In genomic region chr13:93259527-93260080, GRCh38 we compare ENCODE assay signal across 22 cellular contexts. TPM values are rescaled to one million over a fixed set of nuclear protein-coding genes. Genes with fewer than 3 reads are reported as not detected.
DNase-seq lines count a peak whose midpoint lies in the region; ATAC-seq, FAIRE-seq and TF ChIP-seq lines count a peak whose summit lies in the region.
"Had no signal": no experiment of that assay in that cellular context is flagged by ENCODE, and none has a peak within 500 bp of the region (broad histone marks: within the 10 kb centered on the region; RNA-seq: fewer than 3 reads in every experiment).

No MANE protein-coding gene starts in this region.

- in situ Hi-C loops in HepG2 (cut with HindIII; ENCODE audit: extremely low pct_ligation_motif_present, low pct_unique_long_range_greater_than_20kb) = no loop called here

- TF ChIP-seq CTCF in HepG2 (CRISPR knock-in tag; IDR thresholded peaks at IDR 0.05) = no peak
- no peak for TF ChIP-seq CTCF in right lobe of liver (IDR thresholded peaks at IDR 0.05)
- TF ChIP-seq CTCF in astrocyte (IDR thresholded peaks at IDR 0.05; ENCODE audit: insufficient read depth, low read depth, low read length) = no peak

- TF ChIP-seq POLR2A in HepG2 (IDR thresholded peaks at IDR 0.05; ENCODE audit: insufficient read depth in 1 of 2, low read depth in 2 of 2, low read length in 2 of 2) = no peak
- TF ChIP-seq POLR2A in right lobe of liver (IDR thresholded peaks at IDR 0.05) = no peak

- no TSS peak for BruUV-seq in HepG2 (replicated peaks; lab: Mats Ljungman, UMichigan)

- H2AFZ ChIP-seq in HepG2 (ENCODE audit: low read length) (no peak overlapping the region), astrocyte (ENCODE audit: low read depth, low read length) (no peak overlapping the region)

- intact Hi-C loops in HepG2 (cut with micrococcal nuclease; ENCODE audit: unreplicated experiment) (no loop called here), right lobe of liver (cut with DNase I) (no loop called here)

- H3K36me3 ChIP-seq in HepG2 (replicated peaks in 1 of 2; ENCODE audit: control insufficient read depth in 1 of 2, insufficient read depth in 2 of 2, low read length in 2 of 2) (no peaks in the 10 kb centered on the region), right lobe of liver (no peaks in the 10 kb centered on the region), astrocyte (ENCODE audit: insufficient read depth, low read length) (no peaks in the 10 kb centered on the region)

- FAIRE-seq in HepG2 (lab: Jason Lieb, UNC) = no peak
- FAIRE-seq in astrocyte (lab: Jason Lieb, UNC) = no peak
- FAIRE-seq: HTR-8/SVneo, RCC 7860 had no signal

- POLR2A ChIA-PET in HepG2 (lab: Yijun Ruan, JAX) = interaction anchor here (1.3 to 2.8 kb wide), 2 partner anchors 10 to 11 kb away, joined by 3 to 15 read pairs; no protein-coding TSS in a partner anchor

- no peak for TF ChIP-seq EP300 in HepG2 (IDR thresholded peaks at IDR 0.05; ENCODE audit: low read depth in 2 of 2, low read length in 2 of 2)
- TF ChIP-seq EP300 in HepG2 (CRISPR knock-in tag; IDR thresholded peaks at IDR 0.05; ENCODE audit: borderline replicate concordance) = no peak

- no peaks in the 10 kb centered on the region for H3K9me3 Mint-ChIP-seq in astrocyte (ENCODE audit: unreplicated experiment)
- H3K9me3 Mint-ChIP-seq: HFFc6 had no signal

- H3K4me2 ChIP-seq in HepG2 (ENCODE audit: low read depth, low read length) (no peak overlapping the region), astrocyte (ENCODE audit: low read length) (no peak overlapping the region)

- no peak overlapping the region for H3K9ac ChIP-seq in HepG2 (ENCODE audit: insufficient read depth, low read depth, low read length)
- H3K9ac ChIP-seq in astrocyte (ENCODE audit: low read length) = no peak overlapping the region

- peaks cover 27% of the 10 kb centered on the region for H3K79me2 ChIP-seq in HepG2 (ENCODE audit: insufficient read depth, low read length)
- peaks cover 26% of the 10 kb centered on the region for H3K79me2 ChIP-seq in astrocyte (ENCODE audit: insufficient read depth, low read length)

- H3K36me3 Mint-ChIP-seq in astrocyte (ENCODE audit: low read depth, unreplicated experiment) = peaks cover 2% of the 10 kb centered on the region
- H3K36me3 Mint-ChIP-seq: CD4-positive, CD25-positive, alpha-beta regulatory T cell; IgD-negative memory B cell had no signal

- ATAC-seq in HepG2 (no peak), right lobe of liver (no peak), HG03159 (IDR thresholded peaks at IDR 0.05; ENCODE audit: unreplicated experiment) (no peak), HG02588 (IDR thresholded peaks at IDR 0.05; ENCODE audit: unreplicated experiment) (no peak), HG02870 (IDR thresholded peaks at IDR 0.05; ENCODE audit: unreplicated experiment) (no peak)
- ATAC-seq: Right ventricle myocardium inferior had no signal

- no peak for TF ChIP-seq RAD21 in HepG2 (CRISPR knock-in tag; IDR thresholded peaks at IDR 0.05)

- CTCF ChIA-PET in HepG2 (lab: Yijun Ruan, JAX; ENCODE audit: low intra/inter-chr PET ratio, low total read pairs) = no interaction called here

- H3K4me3 Mint-ChIP-seq in astrocyte (ENCODE audit: unreplicated experiment) = no peak overlapping the region
- H3K4me3 Mint-ChIP-seq: CD4-positive, CD25-positive, alpha-beta regulatory T cell; HFFc6; IgD-negative memory B cell had no signal

- H3K4me1 ChIP-seq in HepG2 (ENCODE audit: insufficient read depth, low read length) (peaks cover 14% of the 10 kb centered on the region; the same call in 1 of the 2 replicates), right lobe of liver (no peaks in the 10 kb centered on the region), astrocyte (ENCODE audit: insufficient read depth, low read length) (peaks cover 25% of the 10 kb centered on the region)

- H3K27me3 Mint-ChIP-seq in astrocyte (ENCODE audit: low read depth, unreplicated experiment) = no peaks in the 10 kb centered on the region
- H3K27me3 Mint-ChIP-seq: CD4-positive, CD25-positive, alpha-beta regulatory T cell; IgD-negative memory B cell had no signal

- DNase-seq in HepG2 (ENCODE audit: low spot score) (no peak), right lobe of liver (no peak), astrocyte (ENCODE audit: low read depth) (peak; percentile 29), fibroblast of gingiva (ENCODE audit: low read depth) (peak; percentile 30), Ammon's horn (ENCODE audit: low spot score) (no peak)
- DNase-seq: 8988T; CD4-positive, CD25-positive, alpha-beta regulatory T cell; EL; HFFc6; NCI-H1694; NCI-H2081 treated with DMSO at 0.1 percent for 48 hours; NCI-H2171 treated with DMSO at 0.1 percent for 48 hours; NCI-H446; NCI-H526 treated with DMSO at 0.1 percent for 48 hours; OCI-M1 had no signal

- no peaks in the 10 kb centered on the region for H3K9me3 ChIP-seq in HepG2 (ENCODE audit: low read length)
- no peaks in the 10 kb centered on the region for H3K9me3 ChIP-seq in right lobe of liver
- no peaks in the 10 kb centered on the region for H3K9me3 ChIP-seq in astrocyte (ENCODE audit: insufficient read depth, low read depth, low read length)

- no peak overlapping the region for H3K4me3 ChIP-seq in HepG2 (replicated peaks in 1 of 3; ENCODE audit: insufficient read depth in 1 of 3, low read depth in 2 of 3, low read length in 3 of 3)
- H3K4me3 ChIP-seq in right lobe of liver = no peak overlapping the region
- no peak overlapping the region for H3K4me3 ChIP-seq in astrocyte (ENCODE audit: insufficient read depth, low read depth, low read length)

- no peak overlapping the region for H3K27ac Mint-ChIP-seq in astrocyte (ENCODE audit: unreplicated experiment)
- H3K27ac Mint-ChIP-seq: HFFc6, IgD-negative memory B cell had no signal

- H3K4me1 Mint-ChIP-seq in astrocyte (ENCODE audit: low read depth, unreplicated experiment) = peaks cover 29% of the 10 kb centered on the region
- H3K4me1 Mint-ChIP-seq: CD4-positive, CD25-positive, alpha-beta regulatory T cell; IgD-negative memory B cell had no signal

- H3K27ac ChIP-seq in HepG2 (ENCODE audit: extremely low read length, insufficient read depth, low read length) (no peak overlapping the region), right lobe of liver (no peak overlapping the region), astrocyte (ENCODE audit: low read depth, low read length) (no peak overlapping the region)

- H4K20me1 ChIP-seq in HepG2 (ENCODE audit: insufficient read depth, low read length) = no peaks in the 10 kb centered on the region
- H4K20me1 ChIP-seq in astrocyte (ENCODE audit: insufficient read depth, low read length) = peaks cover 4% of the 10 kb centered on the region

- H3K27me3 ChIP-seq in HepG2 (ENCODE audit: control insufficient read depth in 1 of 2, insufficient read depth in 2 of 2, low read length in 2 of 2) = no peaks in the 10 kb centered on the region
- H3K27me3 ChIP-seq in right lobe of liver = no peaks in the 10 kb centered on the region
- H3K27me3 ChIP-seq in astrocyte (ENCODE audit: insufficient read depth, low read length) = no peaks in the 10 kb centered on the region

TF ChIP-seq in HepG2, 621 proteins besides CTCF, POLR2A, EP300 and RAD21:
- TF ChIP-seq ZNF3 (CRISPR knock-in tag; IDR thresholded peaks at IDR 0.05) = no peak
- TF ChIP-seq CEBPB (IDR thresholded peaks at IDR 0.05; ENCODE audit: borderline replicate concordance, low read depth, low read length) = peak; percentile 17; the same call in 1 of the 2 replicates
- TF ChIP-seq TCF7 (IDR thresholded peaks at IDR 0.05; ENCODE audit: low read depth) = no peak

RNA-seq across cellular contexts. Expression of gene GPC6, which starts 33.0 kb away (rescaled TPM):
- total RNA-seq in HepG2 (2016; rRNA removed; fragmentation: Illumina TruSeq; extraction: Trizol) (27.5 and 33.9 TPM in 2 replicates), right lobe of liver (10 to 100 TPM; 18.6 to 30.1 (median 20.2) TPM), astrocyte (63.0 and 81.8 TPM in 2 replicates)
- 1.9 and 2.6 TPM in 2 replicates for total RNA-seq in HepG2 (2016; cell fraction: cytosol; rRNA removed; fragmentation: Illumina TruSeq; extraction: Trizol; ENCODE audit: low read depth)
- total RNA-seq in HepG2 (2016; cell fraction: insoluble cytoplasmic fraction; rRNA removed; fragmentation: Illumina TruSeq; extraction: Trizol) = 27.2 and 30.7 TPM in 2 replicates
- total RNA-seq in HepG2 (2016; cell fraction: membrane; rRNA removed; fragmentation: Illumina TruSeq; extraction: Trizol) = 7.7 and 8.3 TPM in 2 replicates
- 51.7 and 53.0 TPM in 2 replicates for total RNA-seq in HepG2 (2016; cell fraction: nucleus; rRNA removed; fragmentation: Illumina TruSeq; extraction: Trizol)
- polyA plus RNA-seq in HepG2 (2011; rRNA removed) = 21.5 and 24.5 TPM in 2 replicates
- polyA plus RNA-seq in HepG2 (2011; cell fraction: cytosol; rRNA removed) = 21.3 and 23.6 TPM in 2 replicates
- polyA plus RNA-seq in HepG2 (2011; cell fraction: nucleus; rRNA removed) = 7.3 and 7.7 TPM in 2 replicates
- 11.9 and 20.2 TPM in 2 replicates for polyA plus RNA-seq in HepG2 (2012)
- 1.4 and 1.8 TPM in 2 replicates for polyA plus RNA-seq in HepG2 (2016; cell fraction: cytosol; fragmentation: Illumina TruSeq; extraction: Trizol; ENCODE audit: low read depth)
- polyA plus RNA-seq in HepG2 (2016; cell fraction: insoluble cytoplasmic fraction; fragmentation: Illumina TruSeq; extraction: Trizol; ENCODE audit: low read depth) = 16.0 and 18.2 TPM in 2 replicates
- 3.6 and 3.9 TPM in 2 replicates for polyA plus RNA-seq in HepG2 (2016; cell fraction: membrane; fragmentation: Illumina TruSeq; extraction: Trizol; ENCODE audit: low read depth)
- 24.9 and 25.5 TPM in 2 replicates for polyA plus RNA-seq in HepG2 (2016; cell fraction: nucleus; fragmentation: Illumina TruSeq; extraction: Trizol; ENCODE audit: insufficient read depth, low read depth)
- polyA minus RNA-seq in HepG2 (2011; rRNA and poly(A)+ RNA removed; ENCODE audit: low replicate concordance) = 0.07 and 66.7 TPM in 2 replicates
- 71.6 and 82.5 TPM in 2 replicates for polyA minus RNA-seq in HepG2 (2011; cell fraction: cytosol; rRNA and poly(A)+ RNA removed)
- polyA minus RNA-seq in HepG2 (2011; cell fraction: nucleus; rRNA and poly(A)+ RNA removed) = 52.8 and 56.1 TPM in 2 replicates
- total RNA-seq: CD4-positive, CD25-positive, alpha-beta regulatory T cell had no signal
- polyA plus RNA-seq: CD4-positive, CD25-positive, alpha-beta regulatory T cell; IgD-negative memory B cell had no signal

Comparison
In these comparisons a context has a peak if more than half of its experiments do, and no peak if none do; other contexts are left out.
1. DNase-seq: peak in astrocyte (single experiment) and fibroblast of gingiva (single experiment); none in HepG2 (single experiment), right lobe of liver (0 of 3) and Ammon's horn (single experiment).